ENCODE assay signal across 2 cellular contexts in the genomic region with DNA sequence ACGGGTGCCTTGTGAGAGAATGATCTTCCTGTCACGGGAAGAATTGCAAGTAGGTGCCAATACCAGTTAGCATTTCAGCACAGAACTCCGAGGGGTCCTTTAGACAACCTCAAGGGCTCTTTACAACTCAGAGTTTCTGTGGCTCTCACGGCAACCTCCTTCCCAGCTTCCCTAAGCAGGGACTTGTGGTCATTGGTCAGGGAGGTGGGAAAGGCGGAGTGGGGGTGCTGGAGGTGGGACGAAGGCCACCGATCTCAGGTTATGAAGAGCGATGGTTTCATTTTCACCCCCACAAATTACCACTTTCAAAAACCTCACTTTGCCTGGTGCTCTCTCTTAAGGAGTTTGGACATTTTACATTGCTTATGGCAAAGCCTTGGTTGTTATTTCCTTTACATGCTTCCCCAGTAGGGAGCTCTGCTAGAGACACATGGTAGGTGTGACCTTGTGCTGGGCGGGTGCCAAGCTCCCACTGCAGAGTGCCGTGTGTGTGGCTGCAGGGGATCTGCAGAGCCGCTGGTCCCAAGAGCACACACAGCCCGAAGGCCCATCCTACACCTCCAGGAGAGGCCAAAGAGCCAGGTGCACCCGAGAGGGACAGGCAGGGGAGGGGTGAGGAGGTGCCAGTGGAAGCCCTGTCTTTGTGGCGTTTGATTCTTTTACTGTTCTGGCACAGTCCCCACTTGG.
TF ChIP-seq lines count a peak whose summit lies in the region.

No MANE protein-coding gene starts in this region.

TF ChIP-seq in HepG2, 621 proteins besides CTCF, POLR2A, EP300 and RAD21 (continued from another document and continues in another):
- TF ChIP-seq ZNF776 (CRISPR knock-in tag; IDR thresholded peaks at IDR 0.05) (no peak), SATB2 (CRISPR knock-in tag; IDR thresholded peaks at IDR 0.05) (no peak), MZF1 (CRISPR knock-in tag; IDR thresholded peaks at IDR 0.05; ENCODE audit: borderline replicate concordance) (no peak), NR1H2 (CRISPR knock-in tag; IDR thresholded peaks at IDR 0.05; ENCODE audit: borderline replicate concordance, low read depth) (no peak), REST (IDR thresholded peaks at IDR 0.05; ENCODE audit: borderline replicate concordance in 1 of 2, low read depth in 1 of 2, low read length in 2 of 2) (no peak), TOPORS (CRISPR knock-in tag; IDR thresholded peaks at IDR 0.05) (no peak), BORCS8-MEF2B (CRISPR knock-in tag; IDR thresholded peaks at IDR 0.05) (0 out of 2 replicates have a peak, but pooled peaks have one; percentile 30), ZNF768 (CRISPR knock-in tag; IDR thresholded peaks at IDR 0.05) (peak; percentile 70; the same call in 1 of the 2 replicates), LCORL (IDR thresholded peaks at IDR 0.05) (no peak), LCORL (CRISPR knock-in tag; IDR thresholded peaks at IDR 0.05) (no peak), ZSCAN22 (CRISPR knock-in tag; IDR thresholded peaks at IDR 0.05) (no peak), KDM6A (CRISPR knock-in tag; IDR thresholded peaks at IDR 0.05; ENCODE audit: low read depth) (no peak), ZNF317 (CRISPR knock-in tag; IDR thresholded peaks at IDR 0.05) (no peak), ZNF501 (CRISPR knock-in tag; IDR thresholded peaks at IDR 0.05) (no peak), ZNF687 (CRISPR knock-in tag; IDR thresholded peaks at IDR 0.05) (peak; percentile 62), ZNF781 (CRISPR knock-in tag; IDR thresholded peaks at IDR 0.05; ENCODE audit: borderline replicate concordance, not compliant biosample characterization) (no peak), TOE1 (CRISPR knock-in tag; IDR thresholded peaks at IDR 0.05) (no peak)
- TF ChIP-seq, protein P1, sequence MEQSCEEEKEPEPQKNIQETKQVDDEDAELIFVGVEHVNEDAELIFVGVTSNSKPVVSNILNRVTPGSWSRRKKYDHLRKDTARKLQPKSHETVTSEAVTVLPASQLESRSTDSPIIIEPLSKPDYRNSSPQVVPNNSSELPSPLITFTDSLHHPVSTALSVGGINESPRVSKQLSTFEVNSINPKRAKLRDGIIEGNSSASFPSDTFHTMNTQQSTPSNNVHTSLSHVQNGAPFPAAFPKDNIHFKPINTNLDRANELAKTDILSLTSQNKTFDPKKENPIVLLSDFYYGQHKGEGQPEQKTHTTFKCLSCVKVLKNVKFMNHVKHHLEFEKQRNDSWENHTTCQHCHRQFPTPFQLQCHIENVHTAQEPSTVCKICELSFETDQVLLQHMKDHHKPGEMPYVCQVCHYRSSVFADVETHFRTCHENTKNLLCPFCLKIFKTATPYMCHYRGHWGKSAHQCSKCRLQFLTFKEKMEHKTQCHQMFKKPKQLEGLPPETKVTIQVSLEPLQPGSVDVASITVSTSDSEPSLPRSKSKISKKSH (CRISPR knock-in tag; IDR thresholded peaks at IDR 0.05; ENCODE audit: borderline replicate concordance) = 0 out of 2 replicates have a peak, but pooled peaks have one; percentile 49
- TF ChIP-seq, protein P2, sequence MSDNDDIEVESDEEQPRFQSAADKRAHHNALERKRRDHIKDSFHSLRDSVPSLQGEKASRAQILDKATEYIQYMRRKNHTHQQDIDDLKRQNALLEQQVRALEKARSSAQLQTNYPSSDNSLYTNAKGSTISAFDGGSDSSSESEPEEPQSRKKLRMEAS (IDR thresholded peaks at IDR 0.05) = peak; percentile 49; the same call in 1 of the 2 replicates

TF ChIP-seq in GM12891, 5 proteins besides CTCF, POLR2A, EP300 and RAD21 (continued from another document):
- no peak for TF ChIP-seq SPI1 (IDR thresholded peaks at IDR 0.05; ENCODE audit: low read depth, low read length)
- no peak for TF ChIP-seq TAF1 (IDR thresholded peaks at IDR 0.05; ENCODE audit: low read depth, low read length)
- no peak for TF ChIP-seq POLR2AphosphoS5 (IDR thresholded peaks at IDR 0.05; ENCODE audit: low read depth, low read length)
- no peak for TF ChIP-seq POU2F2 (IDR thresholded peaks at IDR 0.05; ENCODE audit: low read depth, low read length)
